8 cellular contexts compared by ENCODE assay signal in the genomic region with DNA sequence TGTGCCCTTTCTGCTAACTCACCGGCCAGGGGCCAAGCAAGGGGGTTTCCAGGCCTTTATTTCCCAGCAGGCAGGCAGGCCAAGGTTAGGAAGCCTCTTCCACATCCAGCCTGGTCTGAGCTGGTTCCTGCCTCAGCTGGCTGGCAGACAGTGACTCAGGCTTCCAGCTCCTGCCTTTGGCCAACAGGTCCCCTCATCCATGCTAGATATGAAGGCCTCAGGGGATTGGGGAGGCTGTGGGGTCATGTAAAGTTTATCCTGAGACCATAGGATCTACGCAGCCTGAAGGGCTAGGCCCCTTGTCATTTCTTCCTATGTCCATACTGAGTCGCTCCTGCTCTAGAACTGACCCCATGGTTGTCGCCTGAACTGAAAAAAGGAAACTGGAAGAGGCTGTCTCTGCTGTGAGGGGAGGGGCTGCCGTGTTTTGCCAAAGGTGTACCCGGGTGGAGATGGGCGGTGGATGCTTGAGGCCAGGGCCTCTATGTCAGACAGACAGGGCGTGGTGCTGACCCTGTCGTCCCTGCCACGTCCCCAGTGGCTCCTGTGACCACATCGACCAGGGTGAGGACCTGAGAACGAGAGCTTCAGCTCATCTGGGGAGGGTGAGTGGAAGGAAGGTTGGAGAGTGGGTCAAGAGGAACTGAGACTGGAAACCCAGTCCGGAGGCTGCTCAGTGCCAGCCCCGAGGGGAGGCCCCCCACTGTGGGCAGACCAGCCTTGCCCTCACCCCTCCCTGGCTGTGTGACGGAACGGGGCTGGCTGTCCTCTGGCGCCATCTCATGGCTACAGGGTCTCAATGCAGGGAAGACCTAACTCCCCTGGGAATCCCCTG. TPM values are rescaled to one million over a fixed set of nuclear protein-coding genes. Genes with fewer than 3 reads are reported as not detected.
A peak's percentile ranks its signal among the peaks of the same experiment; 100 is the strongest.
DNase-seq lines count a peak whose midpoint lies in the region; ATAC-seq, FAIRE-seq and TF ChIP-seq lines count a peak whose summit lies in the region.

No MANE protein-coding gene starts in this region.

- ATAC-seq in GM21423 (IDR thresholded peaks at IDR 0.05; ENCODE audit: unreplicated experiment), result peak; percentile 60
- peak; percentile 77 to 85 for ATAC-seq in activated naive CD4-positive, alpha-beta T cell treated with anti-CD3 and anti-CD28 coated beads, Interleukin-2, amount 50 U/mL, for 72 hours
- ATAC-seq in omental fat pad (ENCODE audit: low FRiP score), result peak; percentile 79
- peak; percentile 91 for ATAC-seq in aorta (ENCODE audit: low FRiP score)

- TF ChIP-seq CTCF in omental fat pad (IDR thresholded peaks at IDR 0.05), result peak in 2 of 3 donors; percentile 53 to 92

- no peaks in the 10 kb centered on the region for H3K9me3 ChIP-seq in aorta (ENCODE audit: control insufficient read depth, low read length)

- DNase-seq in DMS79 treated with DMSO at 0.1 percent for 48 hours (lab: John Stamatoyannopoulos, UW) (peak; percentile 52), HuH-7 (ENCODE audit: low spot score) (peak; percentile 82), RCC 7860 (ENCODE audit: low spot score) (peak; percentile 96), globus pallidus (ENCODE audit: low spot score) (peak; percentile 70), omental fat pad (ENCODE audit: low spot score) (no peak), aorta (peak; percentile 90)
- DNase-seq in activated naive CD4-positive, alpha-beta T cell treated with anti-CD3 and anti-CD28 coated beads, Interleukin-2, amount 50 U/mL, for 72 hours (ENCODE audit: low spot score in 2 of 2), result peak in 1 of 2 donors; percentile 72

- H3K4me1 ChIP-seq in aorta (ENCODE audit: control insufficient read depth in 1 of 2, insufficient read depth in 2 of 2, low read length in 2 of 2), result no peaks in the 10 kb centered on the region

- no peaks in the 10 kb centered on the region for H3K36me3 ChIP-seq in aorta (ENCODE audit: control insufficient read depth in 1 of 2, insufficient read depth in 2 of 2, low read length in 1 of 2)

- no peaks in the 10 kb centered on the region for H3K36me3 Mint-ChIP-seq in activated naive CD4-positive, alpha-beta T cell treated with anti-CD3 and anti-CD28 coated beads, Interleukin-2, amount 50 U/mL, for 72 hours

- WGBS in aorta, 2 donors, result 13 to 15% methylated on average over 17 of the region's 17 CpGs

- no peaks in the 10 kb centered on the region for H3K27me3 ChIP-seq in aorta (ENCODE audit: control insufficient read depth in 1 of 2, insufficient read depth in 2 of 2, low read length in 1 of 2)

- intact Hi-C loops in aorta (cut with DNase I), result loop anchor here (1.0 to 5.0 kb wide), 3 partner anchors 48 to 104 kb away; no protein-coding TSS in a partner anchor

- H3K9me3 Mint-ChIP-seq in activated naive CD4-positive, alpha-beta T cell treated with anti-CD3 and anti-CD28 coated beads, Interleukin-2, amount 50 U/mL, for 72 hours, result no peaks in the 10 kb centered on the region

- FAIRE-seq in RCC 7860 (lab: Jason Lieb, UNC), result peak; percentile 88

- H3K27ac ChIP-seq in aorta (ENCODE audit: low read depth in 1 of 2, low read length in 2 of 2), result peak overlapping the region in 1 of 2 donors; percentile 22

- H3K27ac Mint-ChIP-seq in activated naive CD4-positive, alpha-beta T cell treated with anti-CD3 and anti-CD28 coated beads, Interleukin-2, amount 50 U/mL, for 72 hours, result peak overlapping the region in 1 of 2 donors; percentile 74

- no peak overlapping the region for H3K4me3 ChIP-seq in aorta (ENCODE audit: low read length in 2 of 2)

RNA-seq across cellular contexts. Expression of gene P2RY6, which starts 17.0 kb away (rescaled TPM):
- not detected for total RNA-seq in activated naive CD4-positive, alpha-beta T cell treated with anti-CD3 and anti-CD28 coated beads, Interleukin-2, amount 50 U/mL, for 72 hours
- total RNA-seq in omental fat pad (1 to 10 TPM; 1.0 to 4.2 (median 2.4) TPM), aorta (10 to 100 TPM in 1 of 2 donors, 1 to 10 TPM in 1; 6.1 to 12.0 TPM)
- 1 to 10 TPM; 2.5 to 4.4 TPM for polyA plus RNA-seq in aorta

RNA-seq across cellular contexts. Expression of gene ARHGEF17, which starts 19.0 kb away (rescaled TPM):
- total RNA-seq in activated naive CD4-positive, alpha-beta T cell treated with anti-CD3 and anti-CD28 coated beads, Interleukin-2, amount 50 U/mL, for 72 hours, result under 1 TPM; 0.02 to 0.16 TPM
- total RNA-seq in omental fat pad (10 to 100 TPM; 27.3 to 80.7 (median 31.9) TPM), aorta (100 to 1,000 TPM; 159 to 201 TPM)
- 100 to 1,000 TPM in 1 of 2 donors, 10 to 100 TPM in 1; 20.5 to 182 TPM for polyA plus RNA-seq in aorta

Comparison
In these comparisons a context has a peak if more than half of its experiments do, and no peak if none do; other contexts are left out.
1. RNA of gene ARHGEF17, which starts 19.0 kb away (total RNA-seq): 159 to 201 TPM in aorta and 27.3 to 80.7 TPM in omental fat pad; 0.02 to 0.16 TPM in activated naive CD4-positive, alpha-beta T cell treated with anti-CD3 and anti-CD28 coated beads, Interleukin-2, amount 50 U/mL, for 72 hours; every median in the first group is over 10 times any median in the second.
2. Peak in every context shown above with its lines, with median percentiles within 50 percentile points of each other: ATAC-seq.